Comparison of ENCODE assay signal across 12 cellular contexts in genomic region chr6:153210083-153210482, GRCh38.
DNase-seq lines count a peak whose midpoint lies in the region; ATAC-seq lines count a peak whose summit lies in the region.
"Had no signal": no experiment of that assay in that cellular context is flagged by ENCODE, and none has a peak within 500 bp of the region (broad histone marks: within the 10 kb centered on the region; RNA-seq: fewer than 3 reads in every experiment).

No MANE protein-coding gene starts in this region.

- peak; percentile 30 for DNase-seq in GM23248
- peak; percentile 69 for DNase-seq in Jurkat, Clone E6-1 (ENCODE audit: low read depth, low spot score)
- peak in 2 of 3 donors; percentile 29 to 34 for DNase-seq in immature natural killer cell
- DNase-seq in ecto neural progenitor cell (ENCODE audit: low spot score), result no peak
- no peak for DNase-seq in UCSD-AML1 (lab: John Stamatoyannopoulos, UW; ENCODE audit: unreplicated experiment)
- DNase-seq in AML-193 (lab: John Stamatoyannopoulos, UW), result no peak
- DNase-seq: body of pancreas, mesendoderm, SIG-M5 had no signal

- no peaks in the 10 kb centered on the region for H3K9me3 Mint-ChIP-seq in immature natural killer cell
- no peaks in the 10 kb centered on the region for H3K9me3 Mint-ChIP-seq in stimulated activated memory B cell treated with anti-CD40 and anti-IgM and Interleukin-4, amounts not matched to agents 10 μg/mL and 1 μg/mL and 100 μg/mL, for 72 hours

- H3K36me3 Mint-ChIP-seq in immature natural killer cell, result no peaks in the 10 kb centered on the region
- no peaks in the 10 kb centered on the region for H3K36me3 Mint-ChIP-seq in stimulated activated memory B cell treated with anti-CD40 and anti-IgM and Interleukin-4, amounts not matched to agents 10 μg/mL and 1 μg/mL and 100 μg/mL, for 72 hours

- peaks cover 32 to 35% of the 10 kb centered on the region in 2 donors for H3K4me1 Mint-ChIP-seq in immature natural killer cell
- no peaks in the 10 kb centered on the region for H3K4me1 Mint-ChIP-seq in stimulated activated memory B cell treated with anti-CD40 and anti-IgM and Interleukin-4, amounts not matched to agents 10 μg/mL and 1 μg/mL and 100 μg/mL, for 72 hours

- H3K36me3 ChIP-seq in GM23248 (ENCODE audit: low read depth), result no peaks in the 10 kb centered on the region
- H3K36me3 ChIP-seq: HAP-1 had no signal

- H3K9me2 ChIP-seq in GM23248 (ENCODE audit: insufficient read depth), result no peaks in the 10 kb centered on the region

- no peak overlapping the region for H2AFZ ChIP-seq in GM23248

- 12 to 14% methylated on average over 5 of the region's 5 CpGs for WGBS in GM23248 (ENCODE audit: low coverage in 1 of 2, low lambda C conversion rate in 2 of 2, missing lambda C conversion rate in 2 of 2), 2 experiments

- H3K9ac ChIP-seq in GM23248, result no peak overlapping the region

- H3K4me3 ChIP-seq in GM23248, result peak overlapping the region; percentile 39; the same call in 1 of the 2 replicates
- H3K4me3 ChIP-seq in Jurkat, Clone E6-1 (ENCODE audit: low read length), result no peak overlapping the region
- H3K4me3 ChIP-seq: body of pancreas, HAP-1 had no signal

- H3K4me3 Mint-ChIP-seq in immature natural killer cell, result peak overlapping the region; percentile 48 to 72 (median 70)
- no peak overlapping the region for H3K4me3 Mint-ChIP-seq in stimulated activated memory B cell treated with anti-CD40 and anti-IgM and Interleukin-4, amounts not matched to agents 10 μg/mL and 1 μg/mL and 100 μg/mL, for 72 hours

- H3F3A ChIP-seq in GM23248 (ENCODE audit: insufficient read depth), result no peaks in the 10 kb centered on the region

- peaks cover 7% of the 10 kb centered on the region; the same call in 1 of the 2 replicates for H3K4me1 ChIP-seq in GM23248 (ENCODE audit: insufficient read depth)
- H3K4me1 ChIP-seq: body of pancreas, HAP-1 had no signal

- no peaks in the 10 kb centered on the region for H3K27me3 ChIP-seq in GM23248 (replicated peaks; ENCODE audit: insufficient read depth)
- H3K27me3 ChIP-seq: body of pancreas had no signal

- no peaks in the 10 kb centered on the region for H3K79me2 ChIP-seq in GM23248 (ENCODE audit: insufficient read depth)

- H3K4me2 ChIP-seq in GM23248 (ENCODE audit: unreplicated experiment), result peak overlapping the region; percentile 45

- H3K27ac ChIP-seq in GM23248, result no peak overlapping the region
- H3K27ac ChIP-seq: body of pancreas had no signal

- in situ Hi-C loops in GM23248 (cut with MboI), result no loop called here

- H4K20me1 ChIP-seq in GM23248 (ENCODE audit: insufficient read depth), result no peaks in the 10 kb centered on the region

- H3K27me3 Mint-ChIP-seq in immature natural killer cell (ENCODE audit: low read depth in 3 of 3), result peaks cover 0 to 1% (median 0%) of the 10 kb centered on the region in 3 donors
- H3K27me3 Mint-ChIP-seq in stimulated activated memory B cell treated with anti-CD40 and anti-IgM and Interleukin-4, amounts not matched to agents 10 μg/mL and 1 μg/mL and 100 μg/mL, for 72 hours, result no peaks in the 10 kb centered on the region

- ATAC-seq in GM18858 (IDR thresholded peaks at IDR 0.05; ENCODE audit: unreplicated experiment), result peak; percentile 88
- no peak for ATAC-seq in stimulated activated memory B cell treated with anti-CD40 and anti-IgM and Interleukin-4, amounts not matched to agents 10 μg/mL and 1 μg/mL and 100 μg/mL, for 72 hours
- ATAC-seq: body of pancreas had no signal

- peak overlapping the region in 2 of 6 donors; percentile 26 to 41 for H3K27ac Mint-ChIP-seq in immature natural killer cell
- H3K27ac Mint-ChIP-seq in stimulated activated memory B cell treated with anti-CD40 and anti-IgM and Interleukin-4, amounts not matched to agents 10 μg/mL and 1 μg/mL and 100 μg/mL, for 72 hours, result no peak overlapping the region

- H3K9me3 ChIP-seq in GM23248 (ENCODE audit: low read depth), result no peaks in the 10 kb centered on the region
- H3K9me3 ChIP-seq: body of pancreas, HAP-1 had no signal

Comparison
In these comparisons a context has a peak if more than half of its experiments do, and no peak if none do; other contexts are left out.
1. DNase-seq: peak in GM23248 (single experiment), Jurkat, Clone E6-1 (single experiment) and immature natural killer cell (2 of 3); none in ecto neural progenitor cell (single experiment), UCSD-AML1 (single experiment) and AML-193 (0 of 2).